Comparison of ENCODE assay signal across 8 cellular contexts in genomic region chr3:14434105-14434504, GRCh38. TPM values are rescaled to one million over a fixed set of nuclear protein-coding genes. Genes with fewer than 3 reads are reported as not detected.
A peak's percentile ranks its signal among the peaks of the same experiment; 100 is the strongest.
DNase-seq lines count a peak whose midpoint lies in the region; ATAC-seq and TF ChIP-seq lines count a peak whose summit lies in the region.

No MANE protein-coding gene starts in this region.

- H3K4me3 Mint-ChIP-seq in Caco-2 (ENCODE audit: unreplicated experiment) (no peak overlapping the region), brain (no peak overlapping the region)
- peak overlapping the region; percentile 79 for H3K4me3 Mint-ChIP-seq in natural killer cell treated with Interleukin-12 subunit alpha and Interleukin-12 subunit beta and Interleukin-15 and Interleukin-18, amount 100 ng/mL, for 72 hours

- no peak for DNase-seq in Caco-2
- peak; percentile 77 for DNase-seq in M059J (ENCODE audit: low read depth)
- DNase-seq in natural killer cell treated with Interleukin-12 subunit alpha and Interleukin-12 subunit beta and Interleukin-15 and Interleukin-18, amount 100 ng/mL, for 72 hours (ENCODE audit: low spot score) = no peak
- DNase-seq in OCI-M1 (lab: John Stamatoyannopoulos, UW) = no peak
- DNase-seq in NCI-H69 (lab: John Stamatoyannopoulos, UW) = no peak

- no peak overlapping the region for H3K4me3 ChIP-seq in Caco-2 (ENCODE audit: low read depth, low read length)

- H3K4me1 ChIP-seq in Caco-2 = peaks cover 16% of the 10 kb centered on the region

- TF ChIP-seq CTCF in Caco-2 (IDR thresholded peaks at IDR 0.05; ENCODE audit: insufficient read depth in 1 of 2, low read depth in 1 of 2, low read length in 1 of 2, severe bottlenecking in 1 of 2, unreplicated experiment in 1 of 2) = no peak
- no peak for TF ChIP-seq CTCF in brain (conservative IDR thresholded peaks at IDR 0.05)

- intact Hi-C loops in Caco-2 (cut with micrococcal nuclease; ENCODE audit: unreplicated experiment) = no loop called here

- no peaks in the 10 kb centered on the region; the same call in 1 of the 2 replicates for H3K36me3 ChIP-seq in Caco-2 (ENCODE audit: control insufficient read depth, insufficient read depth, low read length)

- H3K27me3 Mint-ChIP-seq in Caco-2 (ENCODE audit: insufficient read depth, unreplicated experiment) = no peaks in the 10 kb centered on the region
- H3K27me3 Mint-ChIP-seq in brain = no peaks in the 10 kb centered on the region
- no peaks in the 10 kb centered on the region for H3K27me3 Mint-ChIP-seq in natural killer cell treated with Interleukin-12 subunit alpha and Interleukin-12 subunit beta and Interleukin-15 and Interleukin-18, amount 100 ng/mL, for 72 hours

- no TSS peak for BruUV-seq in Caco-2 (replicated peaks; lab: Mats Ljungman, UMichigan)

- H3K36me3 Mint-ChIP-seq in Caco-2 (ENCODE audit: insufficient read depth, unreplicated experiment) (peaks cover 28% of the 10 kb centered on the region), brain (no peaks in the 10 kb centered on the region)
- no peaks in the 10 kb centered on the region for H3K36me3 Mint-ChIP-seq in natural killer cell treated with Interleukin-12 subunit alpha and Interleukin-12 subunit beta and Interleukin-15 and Interleukin-18, amount 100 ng/mL, for 72 hours

- H3K27ac Mint-ChIP-seq in Caco-2 (ENCODE audit: unreplicated experiment) (peak overlapping the region; percentile 19), brain (peak overlapping the region in 3 of 5 experiments; percentile 3 to 70 (median 27))
- H3K27ac Mint-ChIP-seq in natural killer cell treated with Interleukin-12 subunit alpha and Interleukin-12 subunit beta and Interleukin-15 and Interleukin-18, amount 100 ng/mL, for 72 hours = peak overlapping the region; percentile 88 to 97

- H3K27me3 ChIP-seq in Caco-2 (replicated peaks; ENCODE audit: control insufficient read depth, insufficient read depth, low read length) = no peaks in the 10 kb centered on the region

- H3K9me3 Mint-ChIP-seq in Caco-2 (ENCODE audit: unreplicated experiment) (no peaks in the 10 kb centered on the region), brain (no peaks in the 10 kb centered on the region)
- H3K9me3 Mint-ChIP-seq in natural killer cell treated with Interleukin-12 subunit alpha and Interleukin-12 subunit beta and Interleukin-15 and Interleukin-18, amount 100 ng/mL, for 72 hours = no peaks in the 10 kb centered on the region

- H3K9me3 ChIP-seq in Caco-2 = no peaks in the 10 kb centered on the region

- ATAC-seq in natural killer cell treated with Interleukin-12 subunit alpha and Interleukin-12 subunit beta and Interleukin-15 and Interleukin-18, amount 100 ng/mL, for 72 hours = no peak
- ATAC-seq in HG02623 (IDR thresholded peaks at IDR 0.05; ENCODE audit: unreplicated experiment) (no peak), GM21723 (IDR thresholded peaks at IDR 0.05; ENCODE audit: unreplicated experiment) (no peak)

- CTCF ChIA-PET in Caco-2 (lab: Charles Lee) = no interaction called here

- POLR2A ChIA-PET in Caco-2 (lab: Charles Lee) = no interaction called here

- H3K4me1 Mint-ChIP-seq in Caco-2 (ENCODE audit: low read depth, unreplicated experiment) (peaks cover 19% of the 10 kb centered on the region), brain (peaks cover 74% of the 10 kb centered on the region)
- H3K4me1 Mint-ChIP-seq in natural killer cell treated with Interleukin-12 subunit alpha and Interleukin-12 subunit beta and Interleukin-15 and Interleukin-18, amount 100 ng/mL, for 72 hours (ENCODE audit: low read depth in 2 of 2) = peaks cover 57 to 64% of the 10 kb centered on the region in 2 donors

RNA-seq across cellular contexts. Expression of gene SLC6A6, which starts 31.7 kb away (rescaled TPM):
- 49.6 and 55.3 TPM in 2 replicates for total RNA-seq in Caco-2 (2022)
- total RNA-seq in M059J (2014; rRNA removed; shearing (Covaris generic)) = 24.6 and 43.3 TPM in 2 replicates
- polyA plus RNA-seq in brain (ENCODE audit: insufficient read depth, low read depth, low replicate concordance) = 5.2 TPM
- 10 to 100 TPM; 20.4 to 56.7 TPM for total RNA-seq in natural killer cell treated with Interleukin-12 subunit alpha and Interleukin-12 subunit beta and Interleukin-15 and Interleukin-18, amount 100 ng/mL, for 72 hours

Comparison
In these comparisons a context has a peak if more than half of its experiments do, and no peak if none do; other contexts are left out.
1. H3K27ac Mint-ChIP-seq: peak in every context shown above with its lines; median percentile 92 in natural killer cell treated with Interleukin-12 subunit alpha and Interleukin-12 subunit beta and Interleukin-15 and Interleukin-18, amount 100 ng/mL, for 72 hours; 27 in brain; 19 in Caco-2.